1 cellular context compared by ENCODE assay signal in genomic region chr9:14565352-14565956, GRCh38.
TF ChIP-seq lines count a peak whose summit lies in the region.

No MANE protein-coding gene starts in this region.

TF ChIP-seq in H1, 55 proteins besides CTCF, POLR2A, EP300 and RAD21 (continued from another document):
- no peak for TF ChIP-seq RNF2 (IDR thresholded peaks at IDR 0.05; ENCODE audit: borderline replicate concordance, low read depth, low read length, missing control alignments, poor library complexity, severe bottlenecking)
- no peak for TF ChIP-seq SP2 (IDR thresholded peaks at IDR 0.05; ENCODE audit: low read length)
- no peak for TF ChIP-seq CHD1 (IDR thresholded peaks at IDR 0.05; ENCODE audit: low read depth, low read length)
- no peak for TF ChIP-seq SIN3A (conservative IDR thresholded peaks at IDR 0.05 in 1 of 2, IDR thresholded peaks at IDR 0.05 in 1 of 2; ENCODE audit: low read depth in 1 of 2, low read length in 2 of 2)
- no peak for TF ChIP-seq BCL11A (IDR thresholded peaks at IDR 0.05; ENCODE audit: low read depth in 2 of 2, low read length in 2 of 2)
- no peak for TF ChIP-seq FOSL1 (IDR thresholded peaks at IDR 0.05; ENCODE audit: insufficient read depth, low read depth, low read length)
- TF ChIP-seq KDM1A (IDR thresholded peaks at IDR 0.05; ENCODE audit: borderline replicate concordance, low read length): no peak
- no peak for TF ChIP-seq SRF (IDR thresholded peaks at IDR 0.05; ENCODE audit: low read depth, low read length)
- no peak for TF ChIP-seq HDAC6 (IDR thresholded peaks at IDR 0.05; ENCODE audit: low read depth, low read length)
- no peak for TF ChIP-seq TAF1 (IDR thresholded peaks at IDR 0.05; ENCODE audit: low read depth, low read length)
- TF ChIP-seq E2F6 (IDR thresholded peaks at IDR 0.05): no peak
